13 cellular contexts compared by ENCODE assay signal in genomic region chr20:16158976-16159286, GRCh38.
DNase-seq lines count a peak whose midpoint lies in the region; ATAC-seq and TF ChIP-seq lines count a peak whose summit lies in the region.
"Had no signal": no experiment of that assay in that cellular context is flagged by ENCODE, and none has a peak within 500 bp of the region (broad histone marks: within the 10 kb centered on the region; RNA-seq: fewer than 3 reads in every experiment).

No MANE protein-coding gene starts in this region.

- H3K4me2 ChIP-seq in smooth muscle cell = no peak overlapping the region

- no peaks in the 10 kb centered on the region for H3K79me2 ChIP-seq in smooth muscle cell (ENCODE audit: low read depth)

- 95% methylated on average over 2 of the region's 2 CpGs for WGBS in smooth muscle cell (ENCODE audit: low lambda C conversion rate)

- POLR2A ChIA-PET in activated CD4-positive, alpha-beta T cell treated with anti-CD3 and anti-CD28 coated beads, Interleukin-2, amount 10 ng/mL, durations not matched to agents 7 days and 5 days (lab: Charles Lee) = no interaction called here

- peak; percentile 34 for ATAC-seq in GM19025 (IDR thresholded peaks at IDR 0.05; ENCODE audit: low read depth, unreplicated experiment)
- peak; percentile 41 for ATAC-seq in GM21825 (IDR thresholded peaks at IDR 0.05; ENCODE audit: unreplicated experiment)
- peak; percentile 30 for ATAC-seq in HG03378 (IDR thresholded peaks at IDR 0.05; ENCODE audit: unreplicated experiment)
- ATAC-seq in natural killer cell treated with Interleukin-12 subunit alpha and Interleukin-12 subunit beta and Interleukin-15 and Interleukin-18, amount 100 ng/mL, for 72 hours = no peak
- ATAC-seq: activated CD8-positive, alpha-beta T cell treated with anti-CD3 and anti-CD28 coated beads for 36 hours had no signal

- peaks cover 25% of the 10 kb centered on the region for H3K27me3 ChIP-seq in smooth muscle cell (ENCODE audit: low read depth)
- H3K27me3 ChIP-seq: adrenal gland, suprapubic skin had no signal

- H3K9me3 ChIP-seq in smooth muscle cell (replicated peaks; ENCODE audit: low read depth) = peaks cover 3% of the 10 kb centered on the region

- H3K4me3 ChIP-seq in smooth muscle cell = no peak overlapping the region
- H3K4me3 ChIP-seq: adrenal gland, suprapubic skin had no signal

- no peak for TF ChIP-seq CTCF in smooth muscle cell (IDR thresholded peaks at IDR 0.05; ENCODE audit: borderline replicate concordance, insufficient read depth, poor library complexity, severe bottlenecking)

- H3K27ac Mint-ChIP-seq in natural killer cell treated with Interleukin-12 subunit alpha and Interleukin-12 subunit beta and Interleukin-15 and Interleukin-18, amount 100 ng/mL, for 72 hours = no peak overlapping the region
- H3K27ac Mint-ChIP-seq in activated CD4-positive, alpha-beta T cell treated with anti-CD3 and anti-CD28 coated beads, Interleukin-2, amount 10 ng/mL, durations not matched to agents 7 days and 5 days = no peak overlapping the region
- H3K27ac Mint-ChIP-seq: activated CD8-positive, alpha-beta T cell treated with anti-CD3 and anti-CD28 coated beads for 36 hours had no signal

- DNase-seq in natural killer cell treated with Interleukin-12 subunit alpha and Interleukin-12 subunit beta and Interleukin-15 and Interleukin-18, amount 100 ng/mL, for 72 hours (ENCODE audit: low spot score) = no peak
- no peak for DNase-seq in activated CD4-positive, alpha-beta T cell treated with anti-CD3 and anti-CD28 coated beads, Interleukin-2, amount 10 ng/mL, durations not matched to agents 7 days and 5 days
- DNase-seq in smooth muscle cell (lab: John Stamatoyannopoulos, UW; ENCODE audit: unreplicated experiment) (no peak), LoVo (ENCODE audit: low spot score) (no peak), ecto neural progenitor cell (ENCODE audit: low spot score) (no peak)
- DNase-seq: activated CD8-positive, alpha-beta T cell treated with anti-CD3 and anti-CD28 coated beads for 36 hours; IMR-90; stimulated activated CD4-positive, alpha-beta T cell treated with anti-CD3 and anti-CD28 coated beads, Interleukin-1b, Interleukin-23, amount 100 ng/mL, for 48 hours had no signal

- no peak overlapping the region for H3K27ac ChIP-seq in smooth muscle cell (ENCODE audit: low read depth)
- H3K27ac ChIP-seq: adrenal gland, suprapubic skin had no signal

- H3K9ac ChIP-seq in smooth muscle cell (ENCODE audit: low read depth) = no peak overlapping the region

- H3K4me3 Mint-ChIP-seq in natural killer cell treated with Interleukin-12 subunit alpha and Interleukin-12 subunit beta and Interleukin-15 and Interleukin-18, amount 100 ng/mL, for 72 hours = peak overlapping the region; percentile 5
- no peak overlapping the region for H3K4me3 Mint-ChIP-seq in activated CD4-positive, alpha-beta T cell treated with anti-CD3 and anti-CD28 coated beads, Interleukin-2, amount 10 ng/mL, durations not matched to agents 7 days and 5 days
- H3K4me3 Mint-ChIP-seq: activated CD8-positive, alpha-beta T cell treated with anti-CD3 and anti-CD28 coated beads for 36 hours had no signal

- H4K20me1 ChIP-seq in smooth muscle cell (ENCODE audit: low read depth) = no peaks in the 10 kb centered on the region

- peaks cover 4% of the 10 kb centered on the region for H3K36me3 Mint-ChIP-seq in natural killer cell treated with Interleukin-12 subunit alpha and Interleukin-12 subunit beta and Interleukin-15 and Interleukin-18, amount 100 ng/mL, for 72 hours
- H3K36me3 Mint-ChIP-seq in activated CD4-positive, alpha-beta T cell treated with anti-CD3 and anti-CD28 coated beads, Interleukin-2, amount 10 ng/mL, durations not matched to agents 7 days and 5 days (ENCODE audit: low read depth) = no peaks in the 10 kb centered on the region

- H3F3A ChIP-seq in smooth muscle cell (ENCODE audit: low read depth) = no peaks in the 10 kb centered on the region

- H3K4me1 Mint-ChIP-seq in natural killer cell treated with Interleukin-12 subunit alpha and Interleukin-12 subunit beta and Interleukin-15 and Interleukin-18, amount 100 ng/mL, for 72 hours (ENCODE audit: low read depth in 2 of 2) = peaks cover 14 to 21% of the 10 kb centered on the region in 2 donors
- H3K4me1 Mint-ChIP-seq in activated CD4-positive, alpha-beta T cell treated with anti-CD3 and anti-CD28 coated beads, Interleukin-2, amount 10 ng/mL, durations not matched to agents 7 days and 5 days = no peaks in the 10 kb centered on the region

- H3K9me3 Mint-ChIP-seq in natural killer cell treated with Interleukin-12 subunit alpha and Interleukin-12 subunit beta and Interleukin-15 and Interleukin-18, amount 100 ng/mL, for 72 hours = peaks cover 7% of the 10 kb centered on the region
- H3K9me3 Mint-ChIP-seq in activated CD4-positive, alpha-beta T cell treated with anti-CD3 and anti-CD28 coated beads, Interleukin-2, amount 10 ng/mL, durations not matched to agents 7 days and 5 days = no peaks in the 10 kb centered on the region

- H3K4me1 ChIP-seq in smooth muscle cell (ENCODE audit: low read depth) = no peaks in the 10 kb centered on the region
- H3K4me1 ChIP-seq: adrenal gland, suprapubic skin had no signal

- no peaks in the 10 kb centered on the region for H3K36me3 ChIP-seq in smooth muscle cell (ENCODE audit: low read depth)
- H3K36me3 ChIP-seq: adrenal gland, suprapubic skin had no signal

- H2AFZ ChIP-seq in smooth muscle cell (ENCODE audit: low read depth) = no peak overlapping the region

- CTCF ChIA-PET in activated CD4-positive, alpha-beta T cell treated with anti-CD3 and anti-CD28 coated beads, Interleukin-2, amount 10 ng/mL, durations not matched to agents 7 days and 5 days (lab: Charles Lee) = interaction anchor here (1.1 kb wide), 1 partner anchor 10 kb away, joined by 3 read pairs; no protein-coding TSS in a partner anchor

- H3K27me3 Mint-ChIP-seq in natural killer cell treated with Interleukin-12 subunit alpha and Interleukin-12 subunit beta and Interleukin-15 and Interleukin-18, amount 100 ng/mL, for 72 hours = peaks cover 0 to 3% of the 10 kb centered on the region in 2 donors
- no peaks in the 10 kb centered on the region for H3K27me3 Mint-ChIP-seq in activated CD4-positive, alpha-beta T cell treated with anti-CD3 and anti-CD28 coated beads, Interleukin-2, amount 10 ng/mL, durations not matched to agents 7 days and 5 days
- H3K27me3 Mint-ChIP-seq: activated CD8-positive, alpha-beta T cell treated with anti-CD3 and anti-CD28 coated beads for 36 hours had no signal

Comparison
In these comparisons a context has a peak if more than half of its experiments do, and no peak if none do; other contexts are left out.
1. ATAC-seq: peak in GM19025 (single experiment), GM21825 (single experiment) and HG03378 (single experiment); none in natural killer cell treated with Interleukin-12 subunit alpha and Interleukin-12 subunit beta and Interleukin-15 and Interleukin-18, amount 100 ng/mL, for 72 hours (0 of 2).